ENCODE assay signal across 27 cellular contexts in genomic region chr20:12291386-12291785, GRCh38.
"Had no signal": no experiment of that assay in that cellular context is flagged by ENCODE, and none has a peak within 500 bp of the region (broad histone marks: within the 10 kb centered on the region; RNA-seq: fewer than 3 reads in every experiment).

No MANE protein-coding gene starts in this region.

- FAIRE-seq: urothelium cell line had no signal

- ATAC-seq: stimulated activated effector memory CD8-positive, alpha-beta T cell treated with anti-CD3 and anti-CD28 coated beads, Interleukin-12 subunit alpha, Interleukin-12 subunit beta, amount 100 ng/mL, for 72 hours; stimulated activated memory B cell treated with anti-CD40 and anti-IgM and Interleukin-4, amounts not matched to agents 10 μg/mL and 1 μg/mL and 100 μg/mL, for 72 hours; stimulated activated naive B cell treated with anti-CD40 and anti-IgM and Interleukin-4, amounts not matched to agents 10 μg/mL and 1 μg/mL and 100 μg/mL, for 72 hours; stimulated activated naive CD8-positive, alpha-beta T cell treated with anti-CD3 and anti-CD28 coated beads, Interleukin-15, amount 100 ng/mL, for 72 hours; stimulated activated naive CD8-positive, alpha-beta T cell treated with anti-CD3 and anti-CD28 coated beads, Interleukin-15, Interleukin-2, amounts not matched to agents 100 U/mL and 50 U/mL, for 24 hours; upper lobe of right lung had no signal

- H3K9me3 ChIP-seq: testis, thoracic aorta, thyroid gland, tibial artery, transverse colon, upper lobe of right lung, uterus, vagina had no signal

- H3K4me1 ChIP-seq: stomach, suprapubic skin, testis, thyroid gland, tibial artery, tibial nerve, transverse colon, upper lobe of left lung, upper lobe of right lung, uterus, vagina had no signal

- H3K36me3 ChIP-seq: stomach, suprapubic skin, thoracic aorta, thyroid gland, tibial artery, tibial nerve, transverse colon, upper lobe of left lung, upper lobe of right lung, uterus, vagina had no signal

- DNase-seq: stimulated activated CD4-positive, alpha-beta T cell treated with anti-CD3 and anti-CD28 coated beads, Interleukin-2, amount 100 ng/mL, for 48 hours; stimulated activated CD4-positive, alpha-beta T cell treated with anti-CD3 and anti-CD28 coated beads, Interleukin-4, amount 100 ng/mL, for 1 hour; stimulated activated CD4-positive, alpha-beta T cell treated with anti-CD3 and anti-CD28 coated beads, Interleukin-4, amount 100 ng/mL, for 24 hours; stimulated activated CD4-positive, alpha-beta T cell treated with anti-CD3 and anti-CD28 coated beads, Interleukin-4, amount 100 ng/mL, for 4 hours; stimulated activated CD8-positive, alpha-beta memory T cell treated with anti-CD3 and anti-CD28 coated beads, Interleukin-4, amount 100 ng/mL, for 48 hours; stimulated activated naive B cell treated with anti-CD40 and anti-IgM and Interleukin-4, amounts not matched to agents 10 μg/mL and 1 μg/mL and 100 μg/mL, for 72 hours; stimulated activated naive CD4-positive, alpha-beta T cell; stimulated activated naive CD4-positive, alpha-beta T cell treated with Interleukin-2 at 50 U/mL for 16 hours; stimulated activated naive CD8-positive, alpha-beta T cell treated with anti-CD3 and anti-CD28 coated beads, Interleukin-15, amount 100 ng/mL, for 72 hours; stimulated activated naive CD8-positive, alpha-beta T cell treated with anti-CD3 and anti-CD28 coated beads, Interleukin-15, Interleukin-2, amounts not matched to agents 100 U/mL and 50 U/mL, for 24 hours; stomach; substantia nigra; testis; thyroid gland; tibial artery; transverse colon; trophoblast cell; upper lobe of left lung; upper lobe of right lung; uterus had no signal

- H3K4me3 ChIP-seq: stomach, suprapubic skin, testis, thoracic aorta, thyroid gland, tibial artery, tibial nerve, transverse colon, upper lobe of left lung, upper lobe of right lung, uterus, vagina had no signal

- H3K27me3 ChIP-seq: stomach, suprapubic skin, testis, thyroid gland, tibial artery, tibial nerve, transverse colon, upper lobe of left lung, upper lobe of right lung, uterus, vagina had no signal

- H3K27ac ChIP-seq: stomach, suprapubic skin, testis, thoracic aorta, thyroid gland, tibial artery, tibial nerve, transverse colon, upper lobe of left lung, upper lobe of right lung, uterus, vagina had no signal
